Comparison of ENCODE assay signal across 8 cellular contexts in genomic region chr19:3970808-3971598, GRCh38. TPM values are rescaled to one million over a fixed set of nuclear protein-coding genes. Genes with fewer than 3 reads are reported as not detected.
DNase-seq lines count a peak whose midpoint lies in the region; ATAC-seq, FAIRE-seq and TF ChIP-seq lines count a peak whose summit lies in the region.

TSS of gene DAPK3 (minus strand) at chr19:3971099. CDS start at chr19:3969735, 1,364 bp downstream.

- under 1% methylated on average over 40 of the region's 73 CpGs for WGBS in HepG2 (ENCODE audit: low lambda C conversion rate)

- CTCF ChIA-PET in HepG2 (lab: Yijun Ruan, JAX; ENCODE audit: low intra/inter-chr PET ratio, low total read pairs): no interaction called here

- peak; percentile 93 for FAIRE-seq in HepG2 (lab: Jason Lieb, UNC)

- H3K9ac ChIP-seq in HepG2 (ENCODE audit: insufficient read depth, low read depth, low read length): peak within 1 kb of the TSS; percentile 94

- peak; percentile 50 to 68 for TF ChIP-seq POLR2A in HepG2 (IDR thresholded peaks at IDR 0.05; ENCODE audit: insufficient read depth in 1 of 2, low read depth in 2 of 2, low read length in 2 of 2)

- intact Hi-C loops in HepG2 (cut with micrococcal nuclease; ENCODE audit: unreplicated experiment): no loop called here

- TF ChIP-seq EP300 in HepG2 (IDR thresholded peaks at IDR 0.05; ENCODE audit: low read depth in 2 of 2, low read length in 2 of 2) (no peak), HepG2 (CRISPR knock-in tag; IDR thresholded peaks at IDR 0.05; ENCODE audit: borderline replicate concordance) (no peak)

- TF ChIP-seq CTCF in HepG2 (CRISPR knock-in tag; IDR thresholded peaks at IDR 0.05): no peak

- no peak within 1 kb of the TSS for H2AFZ ChIP-seq in HepG2 (ENCODE audit: low read length)

- peaks cover 28% of the 10 kb centered on the region for H3K4me1 ChIP-seq in HepG2 (ENCODE audit: insufficient read depth, low read length)

- H4K20me1 ChIP-seq in HepG2 (ENCODE audit: insufficient read depth, low read length): peaks cover 25% of the 10 kb centered on the region

- POLR2A ChIA-PET in HepG2 (lab: Yijun Ruan, JAX): interaction anchor here (0.6 to 2.4 kb wide), 8 partner anchors 9 to 1020 kb away, joined by 3 to 118 read pairs (median 3); partner anchors contain the start of gene EEF2

- peak; percentile 82 to 97 (median 96) for DNase-seq in C1 segment of cervical spinal cord (lab: John Stamatoyannopoulos, UW)
- DNase-seq in NCI-H748 treated with DMSO at 0.1 percent for 48 hours (lab: John Stamatoyannopoulos, UW): peak; percentile 83
- DNase-seq in activated CD4-positive, alpha-beta T cell treated with anti-CD3 and anti-CD28 coated beads, Interleukin-2, amount 50 U/mL, for 24 hours (ENCODE audit: low read depth in 1 of 2, low spot score in 1 of 2): peak; percentile 81 to 92
- DNase-seq in dermis blood vessel endothelial cell: peak; percentile 98
- peak; percentile 95 for DNase-seq in HepG2 (ENCODE audit: low spot score)
- peak; percentile 93 for DNase-seq in stimulated activated CD4-positive, alpha-beta T cell treated with anti-CD3 and anti-CD28 coated beads, Interleukin-4, amount 100 ng/mL, for 1 hour

- no peak; the same call in 1 of the 2 replicates for TF ChIP-seq RAD21 in HepG2 (CRISPR knock-in tag; IDR thresholded peaks at IDR 0.05)

- H3K79me2 ChIP-seq in HepG2 (ENCODE audit: insufficient read depth, low read length): peaks cover 26% of the 10 kb centered on the region

- no TSS peak for BruUV-seq in HepG2 (replicated peaks; lab: Mats Ljungman, UMichigan)

- H3K27me3 ChIP-seq in HepG2 (ENCODE audit: control insufficient read depth in 1 of 2, insufficient read depth in 2 of 2, low read length in 2 of 2): no peaks in the 10 kb centered on the region; a peak in 1 of 5 replicates

- H3K27ac ChIP-seq in HepG2 (ENCODE audit: extremely low read length, insufficient read depth, low read length): peak within 1 kb of the TSS; percentile 72

- peak within 1 kb of the TSS; percentile 95 for H3K4me2 ChIP-seq in HepG2 (ENCODE audit: low read depth, low read length)

- H3K9me3 ChIP-seq in HepG2 (ENCODE audit: low read length): no peaks in the 10 kb centered on the region

- in situ Hi-C loops in HepG2 (cut with HindIII; ENCODE audit: extremely low pct_ligation_motif_present, low pct_unique_long_range_greater_than_20kb): no loop called here

- peaks cover 13 to 24% of the 10 kb centered on the region in 2 experiments; a peak in 4 of 5 replicates for H3K36me3 ChIP-seq in HepG2 (replicated peaks in 1 of 2; ENCODE audit: control insufficient read depth in 1 of 2, insufficient read depth in 2 of 2, low read length in 2 of 2)

- peak within 1 kb of the TSS; percentile 95 to 98 (median 97) for H3K4me3 ChIP-seq in HepG2 (replicated peaks in 1 of 3; ENCODE audit: insufficient read depth in 1 of 3, low read depth in 2 of 3, low read length in 3 of 3)

- ATAC-seq in GM19372 (IDR thresholded peaks at IDR 0.05; ENCODE audit: low read depth, unreplicated experiment): peak; percentile 96
- ATAC-seq in HG03558 (IDR thresholded peaks at IDR 0.05; ENCODE audit: extremely low read depth, unreplicated experiment): peak; percentile 84
- ATAC-seq in HepG2: peak; percentile 80

TF ChIP-seq in HepG2, 621 proteins besides CTCF, POLR2A, EP300 and RAD21 (continues in another document):
- TF ChIP-seq AGO2 (optimal IDR thresholded peaks at IDR 0.05; ENCODE audit: low read depth, low read length) (peak; percentile 96), ZFP36L1 (CRISPR knock-in tag; IDR thresholded peaks at IDR 0.05) (no peak), CENPT (CRISPR knock-in tag; IDR thresholded peaks at IDR 0.05; ENCODE audit: low read depth) (no peak), HNF1B (CRISPR knock-in tag; IDR thresholded peaks at IDR 0.05) (no peak), ZNF891 (CRISPR knock-in tag; IDR thresholded peaks at IDR 0.05) (peak; percentile 70; the same call in 1 of the 2 replicates), ZNF550 (CRISPR knock-in tag; IDR thresholded peaks at IDR 0.05; ENCODE audit: borderline replicate concordance) (no peak), SP4 (CRISPR knock-in tag; IDR thresholded peaks at IDR 0.05) (peak; percentile 58; the same call in 1 of the 2 replicates), ZNF598 (CRISPR knock-in tag; IDR thresholded peaks at IDR 0.05; ENCODE audit: borderline replicate concordance) (peak; percentile 42; the same call in 1 of the 2 replicates), TBX2 (CRISPR knock-in tag; IDR thresholded peaks at IDR 0.05; ENCODE audit: borderline replicate concordance) (peak; percentile 84), PRPF4 (IDR thresholded peaks at IDR 0.05; ENCODE audit: low read depth, low read length, poor library complexity, severe bottlenecking) (no peak), ATF3 (CRISPR knock-in tag; IDR thresholded peaks at IDR 0.05) (peak; percentile 37; the same call in 1 of the 2 replicates), ZGPAT (CRISPR knock-in tag; IDR thresholded peaks at IDR 0.05) (peak; percentile 61; the same call in 1 of the 2 replicates), ZNF180 (CRISPR knock-in tag; IDR thresholded peaks at IDR 0.05; ENCODE audit: borderline replicate concordance, low read depth) (no peak), DNMT3B (CRISPR knock-in tag; conservative IDR thresholded peaks at IDR 0.05) (no peak), SMAD3 (CRISPR knock-in tag; IDR thresholded peaks at IDR 0.05) (0 out of 2 replicates have a peak, but pooled peaks have one; percentile 22), ZNF274 (CRISPR knock-in tag; IDR thresholded peaks at IDR 0.05) (0 out of 2 replicates have a peak, but pooled peaks have one; percentile 62), KAT7 (CRISPR knock-in tag; IDR thresholded peaks at IDR 0.05; ENCODE audit: borderline replicate concordance) (peak; percentile 36; the same call in 1 of the 2 replicates), PHF8 (CRISPR knock-in tag; IDR thresholded peaks at IDR 0.05) (peak; percentile 80), ZNF7 (CRISPR knock-in tag; IDR thresholded peaks at IDR 0.05) (no peak), ETV5 (CRISPR knock-in tag; IDR thresholded peaks at IDR 0.05; ENCODE audit: borderline replicate concordance) (peak; percentile 68)

RNA-seq across cellular contexts. Expression of gene DAPK3, which starts in this region (rescaled TPM):
- total RNA-seq in dermis blood vessel endothelial cell (151 and 203 TPM in 2 replicates), HepG2 (2016; rRNA removed; fragmentation: Illumina TruSeq; extraction: Trizol) (22.0 and 30.5 TPM in 2 replicates)
- 5.0 and 5.5 TPM in 2 replicates for total RNA-seq in HepG2 (2016; cell fraction: cytosol; rRNA removed; fragmentation: Illumina TruSeq; extraction: Trizol; ENCODE audit: low read depth)
- total RNA-seq in HepG2 (2016; cell fraction: insoluble cytoplasmic fraction; rRNA removed; fragmentation: Illumina TruSeq; extraction: Trizol): 18.7 and 32.5 TPM in 2 replicates
- total RNA-seq in HepG2 (2016; cell fraction: membrane; rRNA removed; fragmentation: Illumina TruSeq; extraction: Trizol): 9.6 and 13.4 TPM in 2 replicates
- total RNA-seq in HepG2 (2016; cell fraction: nucleus; rRNA removed; fragmentation: Illumina TruSeq; extraction: Trizol): 20.1 and 21.1 TPM in 2 replicates
- 37.3 and 51.9 TPM in 2 replicates for polyA plus RNA-seq in HepG2 (2011; rRNA removed)
- polyA plus RNA-seq in HepG2 (2011; cell fraction: cytosol; rRNA removed): 36.9 and 42.7 TPM in 2 replicates
- 102 and 107 TPM in 2 replicates for polyA plus RNA-seq in HepG2 (2011; cell fraction: nucleus; rRNA removed)
- polyA plus RNA-seq in HepG2 (2012): 20.1 and 33.8 TPM in 2 replicates
- polyA plus RNA-seq in HepG2 (2016; cell fraction: cytosol; fragmentation: Illumina TruSeq; extraction: Trizol; ENCODE audit: low read depth): 2.6 and 2.9 TPM in 2 replicates
- polyA plus RNA-seq in HepG2 (2016; cell fraction: insoluble cytoplasmic fraction; fragmentation: Illumina TruSeq; extraction: Trizol; ENCODE audit: low read depth): 20.1 and 23.6 TPM in 2 replicates
- polyA plus RNA-seq in HepG2 (2016; cell fraction: membrane; fragmentation: Illumina TruSeq; extraction: Trizol; ENCODE audit: low read depth): 5.9 and 6.0 TPM in 2 replicates
- polyA plus RNA-seq in HepG2 (2016; cell fraction: nucleus; fragmentation: Illumina TruSeq; extraction: Trizol; ENCODE audit: insufficient read depth, low read depth): 45.3 and 46.8 TPM in 2 replicates
- 44.0 and 66.3 TPM in 2 replicates for polyA minus RNA-seq in HepG2 (2011; rRNA and poly(A)+ RNA removed; ENCODE audit: low replicate concordance)
- polyA minus RNA-seq in HepG2 (2011; cell fraction: cytosol; rRNA and poly(A)+ RNA removed): 15.7 and 22.0 TPM in 2 replicates
- polyA minus RNA-seq in HepG2 (2011; cell fraction: nucleus; rRNA and poly(A)+ RNA removed): 24.7 and 27.2 TPM in 2 replicates

Comparison
In these comparisons a context has a peak if more than half of its experiments do, and no peak if none do; other contexts are left out.
1. Peak in every context shown above with its lines: DNase-seq, ATAC-seq, H3K4me3 ChIP-seq and H3K27ac ChIP-seq.